In the genomic region with DNA sequence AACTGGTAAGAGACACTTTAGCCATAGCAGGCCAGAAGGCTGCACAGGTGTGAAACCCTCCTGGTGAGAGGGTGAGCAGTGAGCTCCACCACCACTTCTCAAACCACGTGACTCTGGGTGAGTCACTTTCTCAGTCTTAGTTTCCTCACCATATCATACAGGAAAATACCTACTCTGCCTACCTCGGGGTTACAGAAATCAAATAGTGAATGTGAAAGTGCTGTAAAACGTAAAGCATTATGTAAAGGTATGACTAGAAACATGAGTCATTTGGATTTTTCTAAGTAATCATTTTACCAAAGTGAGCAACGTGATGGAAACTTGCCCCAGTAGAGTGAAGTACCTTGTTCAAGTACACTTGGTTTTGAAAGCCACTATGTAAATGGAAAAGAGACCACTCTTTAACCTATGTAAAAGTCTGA, we compare ENCODE assay signal across 9 cellular contexts. TPM values are rescaled to one million over a fixed set of nuclear protein-coding genes. Genes with fewer than 3 reads are reported as not detected.
A peak's percentile ranks its signal among the peaks of the same experiment; 100 is the strongest.
DNase-seq lines count a peak whose midpoint lies in the region; ATAC-seq and TF ChIP-seq lines count a peak whose summit lies in the region.
"Had no signal": no experiment of that assay in that cellular context is flagged by ENCODE, and none has a peak within 500 bp of the region (broad histone marks: within the 10 kb centered on the region; RNA-seq: fewer than 3 reads in every experiment).

No MANE protein-coding gene starts in this region.

- H3K4me3 Mint-ChIP-seq in activated CD8-positive, alpha-beta T cell treated with anti-CD3 and anti-CD28 coated beads for 36 hours, result peak overlapping the region; percentile 7

- peak; percentile 67 for DNase-seq in A172 (ENCODE audit: low spot score)
- peak; percentile 90 for DNase-seq in activated CD8-positive, alpha-beta T cell treated with anti-CD3 and anti-CD28 coated beads for 36 hours
- DNase-seq in fibroblast of mammary gland (ENCODE audit: low read depth), result peak; percentile 65
- peak; percentile 52 to 77 for DNase-seq in stimulated activated CD4-positive, alpha-beta T cell treated with anti-CD3 and anti-CD28 coated beads, Interleukin-4, amount 100 ng/mL, for 4 hours
- no peak for DNase-seq in coronary artery (ENCODE audit: low spot score)
- no peak for DNase-seq in COLO829 (ENCODE audit: low spot score)

- peaks cover 89% of the 10 kb centered on the region for H3K4me1 Mint-ChIP-seq in activated CD8-positive, alpha-beta T cell treated with anti-CD3 and anti-CD28 coated beads for 36 hours (ENCODE audit: low read depth)

- POLR2A ChIA-PET in activated CD8-positive, alpha-beta T cell treated with anti-CD3 and anti-CD28 coated beads for 36 hours (lab: Charles Lee), result interaction anchor here (0.7 to 3.9 kb wide), 11 partner anchors 15 to 203 kb away, joined by 3 to 28 read pairs (median 4); no protein-coding TSS in a partner anchor

- ATAC-seq in GM19455 (IDR thresholded peaks at IDR 0.05; ENCODE audit: unreplicated experiment), result peak; percentile 88
- ATAC-seq in HG03520 (IDR thresholded peaks at IDR 0.05; ENCODE audit: unreplicated experiment), result peak; percentile 85
- peak; percentile 86 for ATAC-seq in activated CD8-positive, alpha-beta T cell treated with anti-CD3 and anti-CD28 coated beads for 36 hours

- CTCF ChIA-PET in activated CD8-positive, alpha-beta T cell treated with anti-CD3 and anti-CD28 coated beads for 36 hours (lab: Charles Lee), result interaction anchor here (1.0 to 1.9 kb wide), 5 partner anchors 16 to 139 kb away, joined by 3 to 7 read pairs (median 6); a partner anchor contains a TSS

- H3K36me3 Mint-ChIP-seq in activated CD8-positive, alpha-beta T cell treated with anti-CD3 and anti-CD28 coated beads for 36 hours (ENCODE audit: low read depth), result peaks cover 41% of the 10 kb centered on the region

- no peak for TF ChIP-seq CTCF in activated CD8-positive, alpha-beta T cell treated with anti-CD3 and anti-CD28 coated beads for 36 hours (IDR thresholded peaks at IDR 0.05)
- TF ChIP-seq CTCF in fibroblast of mammary gland (conservative IDR thresholded peaks at IDR 0.05; ENCODE audit: control insufficient read depth, insufficient read depth, low read depth, low read length), result no peak
- TF ChIP-seq CTCF in coronary artery (IDR thresholded peaks at IDR 0.05), result no peak

- H3K4me3 ChIP-seq in fibroblast of mammary gland (ENCODE audit: control insufficient read depth, low read depth, low read length) (no peak overlapping the region), coronary artery (no peak overlapping the region)
- H3K4me3 ChIP-seq: BLaER1 had no signal

- H3K27me3 Mint-ChIP-seq in activated CD8-positive, alpha-beta T cell treated with anti-CD3 and anti-CD28 coated beads for 36 hours, result no peaks in the 10 kb centered on the region

- H3K9me3 Mint-ChIP-seq in activated CD8-positive, alpha-beta T cell treated with anti-CD3 and anti-CD28 coated beads for 36 hours, result peaks cover 10% of the 10 kb centered on the region

- H3K27ac Mint-ChIP-seq in activated CD8-positive, alpha-beta T cell treated with anti-CD3 and anti-CD28 coated beads for 36 hours, result peak overlapping the region; percentile 82

- peak overlapping the region in 1 of 2 donors; percentile 21 for H3K27ac ChIP-seq in coronary artery
- H3K27ac ChIP-seq: BLaER1 had no signal

- intact Hi-C loops in activated CD8-positive, alpha-beta T cell treated with anti-CD3 and anti-CD28 coated beads for 36 hours (cut with micrococcal nuclease), result loop anchor here (1.0 to 2.0 kb wide), 3 partner anchors 16 to 121 kb away; a partner anchor contains a TSS

RNA-seq across cellular contexts. Expression of a gene that starts 40.4 kb away (rescaled TPM):
- 18.3 and 20.0 TPM in 2 replicates for total RNA-seq in A172 (2014; rRNA removed; shearing (Covaris generic))
- 10 to 100 TPM; 35.7 to 40.1 TPM for total RNA-seq in activated CD8-positive, alpha-beta T cell treated with anti-CD3 and anti-CD28 coated beads for 36 hours

Comparison
In these comparisons a context has a peak if more than half of its experiments do, and no peak if none do; other contexts are left out.
1. DNase-seq: peak in A172 (single experiment), activated CD8-positive, alpha-beta T cell treated with anti-CD3 and anti-CD28 coated beads for 36 hours (single experiment), fibroblast of mammary gland (single experiment) and stimulated activated CD4-positive, alpha-beta T cell treated with anti-CD3 and anti-CD28 coated beads, Interleukin-4, amount 100 ng/mL, for 4 hours (2 of 2); none in coronary artery (single experiment) and COLO829 (single experiment).
2. Peak in every context shown above with its lines, with median percentiles within 50 percentile points of each other: ATAC-seq.